In the genomic region with DNA sequence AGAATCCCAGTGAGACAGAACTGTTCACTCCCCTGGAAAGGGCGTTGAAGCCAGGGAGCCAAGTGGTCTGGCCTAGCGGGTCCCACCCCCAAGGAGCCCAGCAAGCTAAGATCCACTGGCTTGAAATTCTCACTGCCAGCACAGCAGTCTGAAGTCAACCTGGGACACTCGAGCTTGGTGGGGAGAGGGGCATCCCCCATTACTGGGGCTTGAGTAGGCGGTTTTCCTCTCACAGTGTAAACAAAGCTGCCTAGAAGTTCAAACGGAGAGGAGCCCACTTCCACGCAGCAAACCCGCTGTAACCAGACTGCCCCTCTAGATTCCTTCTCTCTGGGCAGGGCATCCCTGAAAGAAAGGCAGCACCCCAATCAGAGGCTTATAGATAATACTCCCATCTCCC, we compare ENCODE assay signal across 7 cellular contexts. TPM values are rescaled to one million over a fixed set of nuclear protein-coding genes. Genes with fewer than 3 reads are reported as not detected.
"Had no signal": no experiment of that assay in that cellular context is flagged by ENCODE, and none has a peak within 500 bp of the region (broad histone marks: within the 10 kb centered on the region; RNA-seq: fewer than 3 reads in every experiment).

No MANE protein-coding gene starts in this region.

- ATAC-seq: HCT116, HepG2 had no signal

- H3K36me3 Mint-ChIP-seq: IgD-negative memory B cell had no signal

- H3K4me3 Mint-ChIP-seq: HFFc6, IgD-negative memory B cell had no signal

- H3K27ac Mint-ChIP-seq: HFFc6, IgD-negative memory B cell had no signal

- DNase-seq: GM23248, GOT3, H7, HFFc6 had no signal

RNA-seq across cellular contexts. Expression of a gene that starts 45.1 kb away (rescaled TPM):
- total RNA-seq: GM23248 had no signal
